ENCODE assay signal across 12 cellular contexts in the genomic region with DNA sequence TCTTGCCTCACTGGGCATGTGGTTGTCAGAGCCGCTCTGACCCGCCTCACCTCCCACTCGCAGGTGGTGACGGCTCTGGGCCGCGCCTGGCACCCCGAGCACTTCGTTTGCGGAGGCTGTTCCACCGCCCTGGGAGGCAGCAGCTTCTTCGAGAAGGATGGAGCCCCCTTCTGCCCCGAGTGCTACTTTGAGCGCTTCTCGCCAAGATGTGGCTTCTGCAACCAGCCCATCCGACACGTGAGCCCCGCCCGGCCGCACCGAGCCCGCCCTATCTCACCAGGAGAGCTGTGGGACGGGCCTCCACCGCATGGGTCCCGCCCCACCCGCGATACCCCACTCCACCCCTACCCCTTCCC. TPM values are rescaled to one million over a fixed set of nuclear protein-coding genes. Genes with fewer than 3 reads are reported as not detected.
A peak's percentile ranks its signal among the peaks of the same experiment; 100 is the strongest.
DNase-seq lines count a peak whose midpoint lies in the region; ATAC-seq and TF ChIP-seq lines count a peak whose summit lies in the region.
"Had no signal": no experiment of that assay in that cellular context is flagged by ENCODE, and none has a peak within 500 bp of the region (broad histone marks: within the 10 kb centered on the region; RNA-seq: fewer than 3 reads in every experiment).

No MANE protein-coding gene starts in this region.

- peaks cover 18% of the 10 kb centered on the region for H3K4me1 Mint-ChIP-seq in activated CD4-positive, alpha-beta memory T cell treated with anti-CD3 and anti-CD28 coated beads for 36 hours (ENCODE audit: low read depth)
- H3K4me1 Mint-ChIP-seq in stimulated activated memory B cell treated with anti-CD40 and anti-IgM and Interleukin-4, amounts not matched to agents 10 μg/mL and 1 μg/mL and 100 μg/mL, for 72 hours, result peaks cover 38% of the 10 kb centered on the region

- TF ChIP-seq CTCF in osteoblast (IDR thresholded peaks at IDR 0.05; ENCODE audit: extremely low read depth, low read depth, low read length), result no peak

- no peak overlapping the region for H2AFZ ChIP-seq in osteoblast (ENCODE audit: low read length)

- peaks cover 41% of the 10 kb centered on the region for H3K36me3 ChIP-seq in osteoblast (ENCODE audit: insufficient read depth, low read length)

- H3K4me1 ChIP-seq in osteoblast (ENCODE audit: insufficient read depth, low read length), result peaks cover 28% of the 10 kb centered on the region

- H3K4me2 ChIP-seq in osteoblast (ENCODE audit: insufficient read depth, low read length), result no peak overlapping the region

- intact Hi-C loops in activated CD4-positive, alpha-beta memory T cell treated with anti-CD3 and anti-CD28 coated beads for 36 hours (cut with micrococcal nuclease), result loop anchor here (2.0 to 5.0 kb wide), 2 partner anchors 33 to 221 kb away; partner anchors contain the start of gene RUSF1

- peak; percentile 68 for DNase-seq in DMS53 (lab: John Stamatoyannopoulos, UW)
- no peak for DNase-seq in DMS53 treated with DMSO at 0.1 percent for 48 hours (lab: John Stamatoyannopoulos, UW; ENCODE audit: unreplicated experiment)
- DNase-seq in activated CD4-positive, alpha-beta memory T cell treated with anti-CD3 and anti-CD28 coated beads for 36 hours, result no peak
- DNase-seq in OCI-M2 (lab: John Stamatoyannopoulos, UW; ENCODE audit: unreplicated experiment), result no peak
- no peak for DNase-seq in osteoblast (ENCODE audit: insufficient read length, low spot score, missing footprints)
- DNase-seq: 8988T, GDM1, NCI-H2107 had no signal

- H3K36me3 Mint-ChIP-seq in activated CD4-positive, alpha-beta memory T cell treated with anti-CD3 and anti-CD28 coated beads for 36 hours, result no peaks in the 10 kb centered on the region
- H3K36me3 Mint-ChIP-seq in stimulated activated memory B cell treated with anti-CD40 and anti-IgM and Interleukin-4, amounts not matched to agents 10 μg/mL and 1 μg/mL and 100 μg/mL, for 72 hours, result no peaks in the 10 kb centered on the region

- H3K4me3 ChIP-seq in iPS-18c (ENCODE audit: insufficient read depth, low read depth, low read length) (peak overlapping the region; percentile 61; the same call in 1 of the 2 replicates), osteoblast (ENCODE audit: insufficient read depth, low read length) (no peak overlapping the region)

- no peak for ATAC-seq in stimulated activated memory B cell treated with anti-CD40 and anti-IgM and Interleukin-4, amounts not matched to agents 10 μg/mL and 1 μg/mL and 100 μg/mL, for 72 hours
- ATAC-seq in HG02884 (IDR thresholded peaks at IDR 0.05; ENCODE audit: unreplicated experiment), result no peak

- CTCF ChIA-PET in activated CD4-positive, alpha-beta memory T cell treated with anti-CD3 and anti-CD28 coated beads for 36 hours (lab: Charles Lee), result interaction anchor here (4.6 kb wide), 1 partner anchor 15 kb away, joined by 24 read pairs; no protein-coding TSS in a partner anchor

- H3K27ac ChIP-seq in osteoblast (ENCODE audit: low read depth, low read length), result no peak overlapping the region

- H3K9me3 ChIP-seq in iPS-18c (ENCODE audit: control insufficient read depth, insufficient read depth, low read length), result peaks cover 2% of the 10 kb centered on the region
- H3K9me3 ChIP-seq in osteoblast (ENCODE audit: low read depth, low read length), result no peaks in the 10 kb centered on the region

- H3K79me2 ChIP-seq in osteoblast (ENCODE audit: insufficient read depth, low read length), result peaks cover 4% of the 10 kb centered on the region

- H3K9me3 Mint-ChIP-seq in activated CD4-positive, alpha-beta memory T cell treated with anti-CD3 and anti-CD28 coated beads for 36 hours, result no peaks in the 10 kb centered on the region
- no peaks in the 10 kb centered on the region for H3K9me3 Mint-ChIP-seq in stimulated activated memory B cell treated with anti-CD40 and anti-IgM and Interleukin-4, amounts not matched to agents 10 μg/mL and 1 μg/mL and 100 μg/mL, for 72 hours

- peaks cover 17% of the 10 kb centered on the region for H3K27me3 Mint-ChIP-seq in activated CD4-positive, alpha-beta memory T cell treated with anti-CD3 and anti-CD28 coated beads for 36 hours
- H3K27me3 Mint-ChIP-seq in stimulated activated memory B cell treated with anti-CD40 and anti-IgM and Interleukin-4, amounts not matched to agents 10 μg/mL and 1 μg/mL and 100 μg/mL, for 72 hours, result peaks cover 42% of the 10 kb centered on the region

- peaks cover 41% of the 10 kb centered on the region for H4K20me1 ChIP-seq in osteoblast (ENCODE audit: insufficient read depth, low read length)

- H3K4me3 Mint-ChIP-seq in activated CD4-positive, alpha-beta memory T cell treated with anti-CD3 and anti-CD28 coated beads for 36 hours, result peak overlapping the region; percentile 75
- peak overlapping the region; percentile 87 for H3K4me3 Mint-ChIP-seq in stimulated activated memory B cell treated with anti-CD40 and anti-IgM and Interleukin-4, amounts not matched to agents 10 μg/mL and 1 μg/mL and 100 μg/mL, for 72 hours

- no peaks in the 10 kb centered on the region for H3K27me3 ChIP-seq in osteoblast (ENCODE audit: insufficient read depth, low read length)

- POLR2A ChIA-PET in activated CD4-positive, alpha-beta memory T cell treated with anti-CD3 and anti-CD28 coated beads for 36 hours (lab: Charles Lee), result interaction anchor here (1.9 to 2.2 kb wide), 3 partner anchors 13 to 32 kb away, joined by 7 to 11 read pairs (median 9); partner anchors contain the start of genes ARMC5 and RUSF1

- no peak overlapping the region for H3K27ac Mint-ChIP-seq in activated CD4-positive, alpha-beta memory T cell treated with anti-CD3 and anti-CD28 coated beads for 36 hours
- H3K27ac Mint-ChIP-seq in stimulated activated memory B cell treated with anti-CD40 and anti-IgM and Interleukin-4, amounts not matched to agents 10 μg/mL and 1 μg/mL and 100 μg/mL, for 72 hours, result no peak overlapping the region

RNA-seq across cellular contexts. Expression of gene TGFB1I1, which starts 4.0 kb away (rescaled TPM):
- 1 to 10 TPM in 1 of 2 experiments, under 1 TPM in 1; 0.80 to 1.1 TPM for total RNA-seq in activated CD4-positive, alpha-beta memory T cell treated with anti-CD3 and anti-CD28 coated beads for 36 hours
- total RNA-seq in osteoblast, result 60.1 and 70.4 TPM in 2 replicates

RNA-seq across cellular contexts. Expression of gene SLC5A2, which starts 7.0 kb away (rescaled TPM):
- total RNA-seq in activated CD4-positive, alpha-beta memory T cell treated with anti-CD3 and anti-CD28 coated beads for 36 hours, result under 1 TPM in 1 of 2 experiments, not detected in 1; 0.21 TPM
- not detected in 2 replicates for total RNA-seq in osteoblast
- total RNA-seq: lung microvascular endothelial cell had no signal

RNA-seq across cellular contexts. Expression of gene ARMC5, which starts 16.6 kb away (rescaled TPM):
- total RNA-seq in activated CD4-positive, alpha-beta memory T cell treated with anti-CD3 and anti-CD28 coated beads for 36 hours, result 1 to 10 TPM; 5.5 to 6.4 TPM
- total RNA-seq in osteoblast, result 10.6 and 12.7 TPM in 2 replicates

RNA-seq across cellular contexts. Expression of gene RUSF1, which starts 32.3 kb away (rescaled TPM):
- total RNA-seq in activated CD4-positive, alpha-beta memory T cell treated with anti-CD3 and anti-CD28 coated beads for 36 hours, result 10 to 100 TPM; 40.9 to 41.2 TPM
- 48.5 and 53.0 TPM in 2 replicates for total RNA-seq in osteoblast

RNA-seq across cellular contexts. Expression of gene ZNF843, which starts 33.3 kb away (rescaled TPM):
- under 1 TPM; 0.17 to 0.19 TPM for total RNA-seq in activated CD4-positive, alpha-beta memory T cell treated with anti-CD3 and anti-CD28 coated beads for 36 hours
- total RNA-seq in osteoblast, result 1.1 and 1.2 TPM in 2 replicates

Comparison
In these comparisons a context has a peak if more than half of its experiments do, and no peak if none do; other contexts are left out.
1. RNA of gene TGFB1I1, which starts 4.0 kb away (total RNA-seq): 60.1 to 70.4 TPM in osteoblast; 0.80 to 1.1 TPM in activated CD4-positive, alpha-beta memory T cell treated with anti-CD3 and anti-CD28 coated beads for 36 hours; every median in the first group is over 10 times any median in the second.